Comparison of ENCODE assay signal across 1 cellular context in the genomic region with DNA sequence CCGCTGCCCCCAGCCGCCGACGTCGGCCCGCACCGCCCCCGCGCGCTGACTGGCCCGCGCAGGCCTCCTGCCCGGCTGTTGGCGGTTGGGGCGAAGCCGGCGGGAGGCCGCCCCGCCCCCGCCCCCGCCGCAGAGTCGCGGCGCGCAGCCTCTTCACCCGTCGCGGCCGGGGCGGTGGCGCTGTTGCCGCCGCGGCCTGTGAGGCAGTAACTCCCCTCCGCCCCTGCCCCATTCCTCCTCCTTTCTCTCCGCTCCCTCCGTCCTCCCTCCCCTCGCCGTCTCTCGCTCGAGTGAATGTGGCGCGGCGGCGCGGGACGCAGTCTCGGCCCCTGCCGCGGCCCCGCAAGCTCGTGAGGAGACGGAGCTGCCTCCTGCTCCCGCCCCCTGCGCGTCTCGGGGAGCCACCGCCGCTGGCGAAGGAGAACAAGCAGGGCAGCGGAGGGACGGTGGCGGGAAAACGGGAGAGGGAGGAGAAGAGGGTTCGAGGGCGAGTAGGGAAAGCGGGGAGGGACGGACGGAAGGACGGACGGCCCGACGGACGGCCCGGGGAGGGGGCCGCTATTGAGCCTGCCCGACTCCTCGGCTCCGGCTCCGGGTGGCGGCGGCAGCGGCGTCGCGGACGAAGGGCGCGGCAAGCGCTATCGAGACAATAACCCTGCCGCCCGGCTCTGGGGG.
TF ChIP-seq lines count a peak whose summit lies in the region.

No MANE protein-coding gene starts in this region.

TF ChIP-seq in HepG2, 621 proteins besides CTCF, POLR2A, EP300 and RAD21 (continued from another document and continues in another):
- no peak for TF ChIP-seq ATF7 (IDR thresholded peaks at IDR 0.05)
- no peak for TF ChIP-seq ATF7 (CRISPR knock-in tag; IDR thresholded peaks at IDR 0.05)
- no peak for TF ChIP-seq LCORL (IDR thresholded peaks at IDR 0.05)
- peak; percentile 34; the same call in 1 of the 2 replicates for TF ChIP-seq LCORL (CRISPR knock-in tag; IDR thresholded peaks at IDR 0.05)
- no peak for TF ChIP-seq ZNF768 (CRISPR knock-in tag; IDR thresholded peaks at IDR 0.05)
- 0 out of 2 replicates have a peak, but pooled peaks have one; percentile 37 for TF ChIP-seq DR1 (CRISPR knock-in tag; IDR thresholded peaks at IDR 0.05)
- TF ChIP-seq HNF4A (CRISPR knock-in tag; IDR thresholded peaks at IDR 0.05): no peak
- no peak for TF ChIP-seq PRPF4 (IDR thresholded peaks at IDR 0.05; ENCODE audit: low read depth, low read length, poor library complexity, severe bottlenecking)
- TF ChIP-seq, protein P1, sequence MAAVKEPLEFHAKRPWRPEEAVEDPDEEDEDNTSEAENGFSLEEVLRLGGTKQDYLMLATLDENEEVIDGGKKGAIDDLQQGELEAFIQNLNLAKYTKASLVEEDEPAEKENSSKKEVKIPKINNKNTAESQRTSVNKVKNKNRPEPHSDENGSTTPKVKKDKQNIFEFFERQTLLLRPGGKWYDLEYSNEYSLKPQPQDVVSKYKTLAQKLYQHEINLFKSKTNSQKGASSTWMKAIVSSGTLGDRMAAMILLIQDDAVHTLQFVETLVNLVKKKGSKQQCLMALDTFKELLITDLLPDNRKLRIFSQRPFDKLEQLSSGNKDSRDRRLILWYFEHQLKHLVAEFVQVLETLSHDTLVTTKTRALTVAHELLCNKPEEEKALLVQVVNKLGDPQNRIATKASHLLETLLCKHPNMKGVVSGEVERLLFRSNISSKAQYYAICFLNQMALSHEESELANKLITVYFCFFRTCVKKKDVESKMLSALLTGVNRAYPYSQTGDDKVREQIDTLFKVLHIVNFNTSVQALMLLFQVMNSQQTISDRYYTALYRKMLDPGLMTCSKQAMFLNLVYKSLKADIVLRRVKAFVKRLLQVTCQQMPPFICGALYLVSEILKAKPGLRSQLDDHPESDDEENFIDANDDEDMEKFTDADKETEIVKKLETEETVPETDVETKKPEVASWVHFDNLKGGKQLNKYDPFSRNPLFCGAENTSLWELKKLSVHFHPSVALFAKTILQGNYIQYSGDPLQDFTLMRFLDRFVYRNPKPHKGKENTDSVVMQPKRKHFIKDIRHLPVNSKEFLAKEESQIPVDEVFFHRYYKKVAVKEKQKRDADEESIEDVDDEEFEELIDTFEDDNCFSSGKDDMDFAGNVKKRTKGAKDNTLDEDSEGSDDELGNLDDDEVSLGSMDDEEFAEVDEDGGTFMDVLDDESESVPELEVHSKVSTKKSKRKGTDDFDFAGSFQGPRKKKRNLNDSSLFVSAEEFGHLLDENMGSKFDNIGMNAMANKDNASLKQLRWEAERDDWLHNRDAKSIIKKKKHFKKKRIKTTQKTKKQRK (IDR thresholded peaks at IDR 0.05; ENCODE audit: low read length): no peak
- TF ChIP-seq, protein P2, sequence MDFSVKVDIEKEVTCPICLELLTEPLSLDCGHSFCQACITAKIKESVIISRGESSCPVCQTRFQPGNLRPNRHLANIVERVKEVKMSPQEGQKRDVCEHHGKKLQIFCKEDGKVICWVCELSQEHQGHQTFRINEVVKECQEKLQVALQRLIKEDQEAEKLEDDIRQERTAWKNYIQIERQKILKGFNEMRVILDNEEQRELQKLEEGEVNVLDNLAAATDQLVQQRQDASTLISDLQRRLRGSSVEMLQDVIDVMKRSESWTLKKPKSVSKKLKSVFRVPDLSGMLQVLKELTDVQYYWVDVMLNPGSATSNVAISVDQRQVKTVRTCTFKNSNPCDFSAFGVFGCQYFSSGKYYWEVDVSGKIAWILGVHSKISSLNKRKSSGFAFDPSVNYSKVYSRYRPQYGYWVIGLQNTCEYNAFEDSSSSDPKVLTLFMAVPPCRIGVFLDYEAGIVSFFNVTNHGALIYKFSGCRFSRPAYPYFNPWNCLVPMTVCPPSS (IDR thresholded peaks at IDR 0.05): no peak
- no peak for TF ChIP-seq ATM (IDR thresholded peaks at IDR 0.05; ENCODE audit: borderline replicate concordance)
- TF ChIP-seq ZNF772 (CRISPR knock-in tag; IDR thresholded peaks at IDR 0.05): no peak
- TF ChIP-seq, protein P3, sequence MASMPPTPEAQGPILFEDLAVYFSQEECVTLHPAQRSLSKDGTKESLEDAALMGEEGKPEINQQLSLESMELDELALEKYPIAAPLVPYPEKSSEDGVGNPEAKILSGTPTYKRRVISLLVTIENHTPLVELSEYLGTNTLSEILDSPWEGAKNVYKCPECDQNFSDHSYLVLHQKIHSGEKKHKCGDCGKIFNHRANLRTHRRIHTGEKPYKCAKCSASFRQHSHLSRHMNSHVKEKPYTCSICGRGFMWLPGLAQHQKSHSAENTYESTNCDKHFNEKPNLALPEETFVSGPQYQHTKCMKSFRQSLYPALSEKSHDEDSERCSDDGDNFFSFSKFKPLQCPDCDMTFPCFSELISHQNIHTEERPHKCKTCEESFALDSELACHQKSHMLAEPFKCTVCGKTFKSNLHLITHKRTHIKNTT (CRISPR knock-in tag; IDR thresholded peaks at IDR 0.05): no peak
- TF ChIP-seq, protein P4, sequence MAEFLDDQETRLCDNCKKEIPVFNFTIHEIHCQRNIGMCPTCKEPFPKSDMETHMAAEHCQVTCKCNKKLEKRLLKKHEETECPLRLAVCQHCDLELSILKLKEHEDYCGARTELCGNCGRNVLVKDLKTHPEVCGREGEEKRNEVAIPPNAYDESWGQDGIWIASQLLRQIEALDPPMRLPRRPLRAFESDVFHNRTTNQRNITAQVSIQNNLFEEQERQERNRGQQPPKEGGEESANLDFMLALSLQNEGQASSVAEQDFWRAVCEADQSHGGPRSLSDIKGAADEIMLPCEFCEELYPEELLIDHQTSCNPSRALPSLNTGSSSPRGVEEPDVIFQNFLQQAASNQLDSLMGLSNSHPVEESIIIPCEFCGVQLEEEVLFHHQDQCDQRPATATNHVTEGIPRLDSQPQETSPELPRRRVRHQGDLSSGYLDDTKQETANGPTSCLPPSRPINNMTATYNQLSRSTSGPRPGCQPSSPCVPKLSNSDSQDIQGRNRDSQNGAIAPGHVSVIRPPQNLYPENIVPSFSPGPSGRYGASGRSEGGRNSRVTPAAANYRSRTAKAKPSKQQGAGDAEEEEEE (CRISPR knock-in tag; IDR thresholded peaks at IDR 0.05; ENCODE audit: borderline replicate concordance): no peak
- no peak; the same call in 1 of the 2 replicates for TF ChIP-seq ZNF605 (CRISPR knock-in tag; IDR thresholded peaks at IDR 0.05)
- peak; percentile 63 for TF ChIP-seq THAP11 (CRISPR knock-in tag; IDR thresholded peaks at IDR 0.05)
- no peak for TF ChIP-seq CEBPB (IDR thresholded peaks at IDR 0.05; ENCODE audit: borderline replicate concordance, low read depth, low read length)
- TF ChIP-seq NCOA5 (CRISPR knock-in tag; IDR thresholded peaks at IDR 0.05): no peak
- 0 out of 2 replicates have a peak, but pooled peaks have one; percentile 28 for TF ChIP-seq RNF2 (conservative IDR thresholded peaks at IDR 0.05; ENCODE audit: low read depth)
- TF ChIP-seq, protein P5, sequence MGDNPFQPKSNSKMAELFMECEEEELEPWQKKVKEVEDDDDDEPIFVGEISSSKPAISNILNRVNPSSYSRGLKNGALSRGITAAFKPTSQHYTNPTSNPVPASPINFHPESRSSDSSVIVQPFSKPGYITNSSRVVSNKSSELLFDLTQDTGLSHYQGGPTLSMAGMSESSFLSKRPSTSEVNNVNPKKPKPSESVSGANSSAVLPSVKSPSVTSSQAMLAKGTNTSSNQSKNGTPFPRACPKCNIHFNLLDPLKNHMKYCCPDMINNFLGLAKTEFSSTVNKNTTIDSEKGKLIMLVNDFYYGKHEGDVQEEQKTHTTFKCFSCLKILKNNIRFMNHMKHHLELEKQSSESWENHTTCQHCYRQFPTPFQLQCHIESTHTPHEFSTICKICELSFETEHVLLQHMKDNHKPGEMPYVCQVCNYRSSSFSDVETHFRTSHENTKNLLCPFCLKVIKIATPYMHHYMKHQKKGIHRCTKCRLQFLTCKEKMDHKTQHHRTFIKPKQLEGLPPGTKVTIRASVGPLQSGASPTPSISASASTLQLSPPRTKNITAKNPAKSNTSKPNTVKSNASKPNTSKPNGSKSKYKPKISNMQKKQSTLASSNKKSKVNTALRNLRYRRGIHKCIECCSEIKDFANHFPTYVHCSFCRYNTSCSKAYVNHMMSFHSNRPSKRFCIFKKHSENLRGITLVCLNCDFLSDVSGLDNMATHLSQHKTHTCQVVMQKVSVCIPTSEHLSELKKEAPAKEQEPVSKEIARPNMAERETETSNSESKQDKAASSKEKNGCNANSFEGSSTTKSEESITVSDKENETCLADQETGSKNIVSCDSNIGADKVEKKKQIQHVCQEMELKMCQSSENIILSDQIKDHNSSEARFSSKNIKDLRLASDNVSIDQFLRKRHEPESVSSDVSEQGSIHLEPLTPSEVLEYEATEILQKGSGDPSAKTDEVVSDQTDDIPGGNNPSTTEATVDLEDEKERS (CRISPR knock-in tag; IDR thresholded peaks at IDR 0.05): no peak
- TF ChIP-seq, protein P6, sequence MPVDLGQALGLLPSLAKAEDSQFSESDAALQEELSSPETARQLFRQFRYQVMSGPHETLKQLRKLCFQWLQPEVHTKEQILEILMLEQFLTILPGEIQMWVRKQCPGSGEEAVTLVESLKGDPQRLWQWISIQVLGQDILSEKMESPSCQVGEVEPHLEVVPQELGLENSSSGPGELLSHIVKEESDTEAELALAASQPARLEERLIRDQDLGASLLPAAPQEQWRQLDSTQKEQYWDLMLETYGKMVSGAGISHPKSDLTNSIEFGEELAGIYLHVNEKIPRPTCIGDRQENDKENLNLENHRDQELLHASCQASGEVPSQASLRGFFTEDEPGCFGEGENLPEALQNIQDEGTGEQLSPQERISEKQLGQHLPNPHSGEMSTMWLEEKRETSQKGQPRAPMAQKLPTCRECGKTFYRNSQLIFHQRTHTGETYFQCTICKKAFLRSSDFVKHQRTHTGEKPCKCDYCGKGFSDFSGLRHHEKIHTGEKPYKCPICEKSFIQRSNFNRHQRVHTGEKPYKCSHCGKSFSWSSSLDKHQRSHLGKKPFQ (CRISPR knock-in tag; IDR thresholded peaks at IDR 0.05; ENCODE audit: insufficient replicate concordance): no peak
- TF ChIP-seq KDM1A (CRISPR knock-in tag; IDR thresholded peaks at IDR 0.05): no peak
- TF ChIP-seq PLRG1 (conservative IDR thresholded peaks at IDR 0.05): no peak
- TF ChIP-seq, protein P7, sequence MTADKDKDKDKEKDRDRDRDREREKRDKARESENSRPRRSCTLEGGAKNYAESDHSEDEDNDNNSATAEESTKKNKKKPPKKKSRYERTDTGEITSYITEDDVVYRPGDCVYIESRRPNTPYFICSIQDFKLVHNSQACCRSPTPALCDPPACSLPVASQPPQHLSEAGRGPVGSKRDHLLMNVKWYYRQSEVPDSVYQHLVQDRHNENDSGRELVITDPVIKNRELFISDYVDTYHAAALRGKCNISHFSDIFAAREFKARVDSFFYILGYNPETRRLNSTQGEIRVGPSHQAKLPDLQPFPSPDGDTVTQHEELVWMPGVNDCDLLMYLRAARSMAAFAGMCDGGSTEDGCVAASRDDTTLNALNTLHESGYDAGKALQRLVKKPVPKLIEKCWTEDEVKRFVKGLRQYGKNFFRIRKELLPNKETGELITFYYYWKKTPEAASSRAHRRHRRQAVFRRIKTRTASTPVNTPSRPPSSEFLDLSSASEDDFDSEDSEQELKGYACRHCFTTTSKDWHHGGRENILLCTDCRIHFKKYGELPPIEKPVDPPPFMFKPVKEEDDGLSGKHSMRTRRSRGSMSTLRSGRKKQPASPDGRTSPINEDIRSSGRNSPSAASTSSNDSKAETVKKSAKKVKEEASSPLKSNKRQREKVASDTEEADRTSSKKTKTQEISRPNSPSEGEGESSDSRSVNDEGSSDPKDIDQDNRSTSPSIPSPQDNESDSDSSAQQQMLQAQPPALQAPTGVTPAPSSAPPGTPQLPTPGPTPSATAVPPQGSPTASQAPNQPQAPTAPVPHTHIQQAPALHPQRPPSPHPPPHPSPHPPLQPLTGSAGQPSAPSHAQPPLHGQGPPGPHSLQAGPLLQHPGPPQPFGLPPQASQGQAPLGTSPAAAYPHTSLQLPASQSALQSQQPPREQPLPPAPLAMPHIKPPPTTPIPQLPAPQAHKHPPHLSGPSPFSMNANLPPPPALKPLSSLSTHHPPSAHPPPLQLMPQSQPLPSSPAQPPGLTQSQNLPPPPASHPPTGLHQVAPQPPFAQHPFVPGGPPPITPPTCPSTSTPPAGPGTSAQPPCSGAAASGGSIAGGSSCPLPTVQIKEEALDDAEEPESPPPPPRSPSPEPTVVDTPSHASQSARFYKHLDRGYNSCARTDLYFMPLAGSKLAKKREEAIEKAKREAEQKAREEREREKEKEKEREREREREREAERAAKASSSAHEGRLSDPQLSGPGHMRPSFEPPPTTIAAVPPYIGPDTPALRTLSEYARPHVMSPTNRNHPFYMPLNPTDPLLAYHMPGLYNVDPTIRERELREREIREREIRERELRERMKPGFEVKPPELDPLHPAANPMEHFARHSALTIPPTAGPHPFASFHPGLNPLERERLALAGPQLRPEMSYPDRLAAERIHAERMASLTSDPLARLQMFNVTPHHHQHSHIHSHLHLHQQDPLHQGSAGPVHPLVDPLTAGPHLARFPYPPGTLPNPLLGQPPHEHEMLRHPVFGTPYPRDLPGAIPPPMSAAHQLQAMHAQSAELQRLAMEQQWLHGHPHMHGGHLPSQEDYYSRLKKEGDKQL (CRISPR knock-in tag; IDR thresholded peaks at IDR 0.05; ENCODE audit: low read depth): no peak
- no peak for TF ChIP-seq TCF7 (IDR thresholded peaks at IDR 0.05; ENCODE audit: low read depth)
- TF ChIP-seq SRSF9 (IDR thresholded peaks at IDR 0.05; ENCODE audit: borderline replicate concordance, insufficient read depth, low read depth, low read length, poor library complexity, severe bottlenecking): no peak
- no peak for TF ChIP-seq ZNF546 (CRISPR knock-in tag; conservative IDR thresholded peaks at IDR 0.05)
- TF ChIP-seq CCDC6 (CRISPR knock-in tag; IDR thresholded peaks at IDR 0.05): no peak
- TF ChIP-seq HOXA7 (CRISPR knock-in tag; IDR thresholded peaks at IDR 0.05): 0 out of 2 replicates have a peak, but pooled peaks have one; percentile 70
- TF ChIP-seq GPN1 (CRISPR knock-in tag; IDR thresholded peaks at IDR 0.05; ENCODE audit: borderline replicate concordance): 0 out of 2 replicates have a peak, but pooled peaks have one; percentile 23
- TF ChIP-seq, protein P8, sequence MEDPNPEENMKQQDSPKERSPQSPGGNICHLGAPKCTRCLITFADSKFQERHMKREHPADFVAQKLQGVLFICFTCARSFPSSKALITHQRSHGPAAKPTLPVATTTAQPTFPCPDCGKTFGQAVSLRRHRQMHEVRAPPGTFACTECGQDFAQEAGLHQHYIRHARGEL (CRISPR knock-in tag; IDR thresholded peaks at IDR 0.05): no peak
- TF ChIP-seq NCOA2 (CRISPR knock-in tag; IDR thresholded peaks at IDR 0.05): no peak; the same call in none of the 2 replicates
- TF ChIP-seq, protein P9, sequence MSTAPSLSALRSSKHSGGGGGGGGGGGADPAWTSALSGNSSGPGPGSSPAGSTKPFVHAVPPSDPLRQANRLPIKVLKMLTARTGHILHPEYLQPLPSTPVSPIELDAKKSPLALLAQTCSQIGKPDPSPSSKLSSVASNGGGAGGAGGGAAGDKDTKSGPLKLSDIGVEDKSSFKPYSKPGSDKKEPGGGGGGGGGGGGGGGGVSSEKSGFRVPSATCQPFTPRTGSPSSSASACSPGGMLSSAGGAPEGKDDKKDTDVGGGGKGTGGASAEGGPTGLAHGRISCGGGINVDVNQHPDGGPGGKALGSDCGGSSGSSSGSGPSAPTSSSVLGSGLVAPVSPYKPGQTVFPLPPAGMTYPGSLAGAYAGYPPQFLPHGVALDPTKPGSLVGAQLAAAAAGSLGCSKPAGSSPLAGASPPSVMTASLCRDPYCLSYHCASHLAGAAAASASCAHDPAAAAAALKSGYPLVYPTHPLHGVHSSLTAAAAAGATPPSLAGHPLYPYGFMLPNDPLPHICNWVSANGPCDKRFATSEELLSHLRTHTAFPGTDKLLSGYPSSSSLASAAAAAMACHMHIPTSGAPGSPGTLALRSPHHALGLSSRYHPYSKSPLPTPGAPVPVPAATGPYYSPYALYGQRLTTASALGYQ (CRISPR knock-in tag; IDR thresholded peaks at IDR 0.05): no peak
